1 cellular context compared by ENCODE assay signal in the genomic region with DNA sequence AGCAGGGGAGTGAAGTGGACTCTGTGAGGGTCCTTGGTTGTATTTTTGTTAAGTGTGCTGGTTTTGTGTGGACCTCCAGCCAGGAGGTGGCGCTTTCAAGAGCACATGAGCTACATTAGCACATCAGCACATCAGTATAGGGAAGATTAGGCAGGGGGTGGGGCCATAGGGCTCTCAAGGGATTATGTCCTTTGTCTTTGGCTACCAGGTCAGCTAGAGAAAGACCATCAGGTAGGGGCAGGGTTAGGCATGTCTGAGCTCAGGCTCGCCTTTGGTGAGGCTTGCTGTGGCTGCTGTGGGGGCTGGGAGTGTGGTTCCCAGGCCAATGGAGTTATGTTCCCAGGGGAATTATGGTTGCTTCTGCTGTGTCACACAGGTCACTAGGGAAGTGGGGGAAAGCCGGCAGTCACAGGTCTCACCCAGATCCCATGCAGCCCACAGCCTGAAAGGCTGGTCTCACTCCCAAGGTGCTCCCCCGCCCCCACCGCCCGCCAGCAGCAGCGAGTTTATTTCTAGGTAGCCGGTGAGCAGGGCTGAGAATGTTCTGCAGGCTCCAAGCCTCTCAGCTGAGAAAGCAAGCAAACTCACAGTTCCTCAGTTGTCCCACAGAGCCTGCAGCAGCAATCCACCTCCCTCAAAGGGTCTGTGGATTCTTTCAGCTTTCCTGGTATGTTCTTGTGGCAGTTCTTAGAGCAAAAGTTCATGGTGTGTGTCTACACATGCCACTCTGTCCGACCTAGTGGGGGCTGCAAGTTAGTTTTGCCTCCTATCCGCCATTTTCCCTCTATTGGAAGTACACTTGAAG.
TF ChIP-seq lines count a peak whose summit lies in the region.

No MANE protein-coding gene starts in this region.

TF ChIP-seq in GM12878, 131 proteins besides CTCF, POLR2A, EP300 and RAD21 (continued from another document):
- TF ChIP-seq, protein P1, sequence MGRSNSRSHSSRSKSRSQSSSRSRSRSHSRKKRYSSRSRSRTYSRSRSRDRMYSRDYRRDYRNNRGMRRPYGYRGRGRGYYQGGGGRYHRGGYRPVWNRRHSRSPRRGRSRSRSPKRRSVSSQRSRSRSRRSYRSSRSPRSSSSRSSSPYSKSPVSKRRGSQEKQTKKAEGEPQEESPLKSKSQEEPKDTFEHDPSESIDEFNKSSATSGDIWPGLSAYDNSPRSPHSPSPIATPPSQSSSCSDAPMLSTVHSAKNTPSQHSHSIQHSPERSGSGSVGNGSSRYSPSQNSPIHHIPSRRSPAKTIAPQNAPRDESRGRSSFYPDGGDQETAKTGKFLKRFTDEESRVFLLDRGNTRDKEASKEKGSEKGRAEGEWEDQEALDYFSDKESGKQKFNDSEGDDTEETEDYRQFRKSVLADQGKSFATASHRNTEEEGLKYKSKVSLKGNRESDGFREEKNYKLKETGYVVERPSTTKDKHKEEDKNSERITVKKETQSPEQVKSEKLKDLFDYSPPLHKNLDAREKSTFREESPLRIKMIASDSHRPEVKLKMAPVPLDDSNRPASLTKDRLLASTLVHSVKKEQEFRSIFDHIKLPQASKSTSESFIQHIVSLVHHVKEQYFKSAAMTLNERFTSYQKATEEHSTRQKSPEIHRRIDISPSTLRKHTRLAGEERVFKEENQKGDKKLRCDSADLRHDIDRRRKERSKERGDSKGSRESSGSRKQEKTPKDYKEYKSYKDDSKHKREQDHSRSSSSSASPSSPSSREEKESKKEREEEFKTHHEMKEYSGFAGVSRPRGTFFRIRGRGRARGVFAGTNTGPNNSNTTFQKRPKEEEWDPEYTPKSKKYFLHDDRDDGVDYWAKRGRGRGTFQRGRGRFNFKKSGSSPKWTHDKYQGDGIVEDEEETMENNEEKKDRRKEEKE (IDR thresholded peaks at IDR 0.05), result no peak
- TF ChIP-seq FOS (IDR thresholded peaks at IDR 0.05; ENCODE audit: borderline replicate concordance, extremely low read depth, insufficient read length) (no peak), IKZF2 (IDR thresholded peaks at IDR 0.05) (peak; percentile 31 to 46; a peak in 2 of 4 replicates), ZBTB11 (CRISPR knock-in tag; IDR thresholded peaks at IDR 0.05) (no peak), SMARCA5 (IDR thresholded peaks at IDR 0.05) (no peak), CHD2 (IDR thresholded peaks at IDR 0.05; ENCODE audit: borderline replicate concordance, low read depth, low read length) (peak; percentile 40; the same call in 1 of the 2 replicates), IRF5 (IDR thresholded peaks at IDR 0.05; ENCODE audit: borderline replicate concordance) (no peak), NR2F1 (conservative IDR thresholded peaks at IDR 0.05) (peak; percentile 78), YY1 (IDR thresholded peaks at IDR 0.05; ENCODE audit: low read depth, low read length) (0 out of 2 replicates have a peak, but pooled peaks have one; percentile 16), ZNF207 (IDR thresholded peaks at IDR 0.05; ENCODE audit: borderline replicate concordance) (no peak), PRDM15 (CRISPR knock-in tag; IDR thresholded peaks at IDR 0.05) (no peak), CREB1 (IDR thresholded peaks at IDR 0.05; ENCODE audit: low read depth) (no peak), HCFC1 (IDR thresholded peaks at IDR 0.05; ENCODE audit: low read length) (no peak), CBX3 (IDR thresholded peaks at IDR 0.05; ENCODE audit: borderline replicate concordance, low read depth) (no peak), NR2C1 (IDR thresholded peaks at IDR 0.05) (no peak), RB1 (IDR thresholded peaks at IDR 0.05; ENCODE audit: borderline replicate concordance) (0 out of 2 replicates have a peak, but pooled peaks have one; percentile 44), ELK1 (IDR thresholded peaks at IDR 0.05; ENCODE audit: low read depth, low read length) (no peak), NBN (IDR thresholded peaks at IDR 0.05) (0 out of 2 replicates have a peak, but pooled peaks have one; percentile 48), PKNOX1 (IDR thresholded peaks at IDR 0.05) (no peak), MYB (IDR thresholded peaks at IDR 0.05; ENCODE audit: borderline replicate concordance, low read depth, low read length) (no peak)
- TF ChIP-seq, protein P2, sequence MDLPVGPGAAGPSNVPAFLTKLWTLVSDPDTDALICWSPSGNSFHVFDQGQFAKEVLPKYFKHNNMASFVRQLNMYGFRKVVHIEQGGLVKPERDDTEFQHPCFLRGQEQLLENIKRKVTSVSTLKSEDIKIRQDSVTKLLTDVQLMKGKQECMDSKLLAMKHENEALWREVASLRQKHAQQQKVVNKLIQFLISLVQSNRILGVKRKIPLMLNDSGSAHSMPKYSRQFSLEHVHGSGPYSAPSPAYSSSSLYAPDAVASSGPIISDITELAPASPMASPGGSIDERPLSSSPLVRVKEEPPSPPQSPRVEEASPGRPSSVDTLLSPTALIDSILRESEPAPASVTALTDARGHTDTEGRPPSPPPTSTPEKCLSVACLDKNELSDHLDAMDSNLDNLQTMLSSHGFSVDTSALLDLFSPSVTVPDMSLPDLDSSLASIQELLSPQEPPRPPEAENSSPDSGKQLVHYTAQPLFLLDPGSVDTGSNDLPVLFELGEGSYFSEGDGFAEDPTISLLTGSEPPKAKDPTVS (IDR thresholded peaks at IDR 0.05; ENCODE audit: low read depth, low read length), result no peak
TF ChIP-seq in GM12878: peak in this region for 15.
